20 cellular contexts compared by ENCODE assay signal in genomic region chr6:156599977-156600647, GRCh38.
DNase-seq lines count a peak whose midpoint lies in the region; ATAC-seq and TF ChIP-seq lines count a peak whose summit lies in the region.
"Had no signal": no experiment of that assay in that cellular context is flagged by ENCODE, and none has a peak within 500 bp of the region (broad histone marks: within the 10 kb centered on the region; RNA-seq: fewer than 3 reads in every experiment).

No MANE protein-coding gene starts in this region.

- peaks cover 0 to 3% of the 10 kb centered on the region in 2 donors for H3K4me1 ChIP-seq in left lung
- H3K4me1 ChIP-seq in aorta (ENCODE audit: control insufficient read depth in 1 of 2, insufficient read depth in 2 of 2, low read length in 2 of 2) = no peaks in the 10 kb centered on the region
- H3K4me1 ChIP-seq: pancreas, SJCRH30 had no signal

- WGBS in aorta, 2 donors = 46 to 65% methylated on average over 6 of the region's 6 CpGs

- TF ChIP-seq CTCF in left lung (IDR thresholded peaks at IDR 0.05) = no peak

- DNase-seq in activated naive CD4-positive, alpha-beta T cell treated with Interleukin-2 at 50 U/mL for 16 hours = no peak
- DNase-seq in left lung = no peak
- DNase-seq in skeletal muscle cell (ENCODE audit: low read depth) = peak; percentile 2
- no peak for DNase-seq in aorta
- DNase-seq in RKO (ENCODE audit: low spot score) = no peak
- DNase-seq in NCI-H2029 treated with DMSO at 0.1 percent for 48 hours (lab: John Stamatoyannopoulos, UW) = no peak
- no peak for DNase-seq in NCI-H1436 treated with DMSO at 0.1 percent for 48 hours (lab: John Stamatoyannopoulos, UW)
- DNase-seq: activated CD4-positive, alpha-beta T cell treated with anti-CD3 and anti-CD28 coated beads for 36 hours; activated CD8-positive, alpha-beta memory T cell treated with anti-CD3 and anti-CD28 coated beads, Interleukin-2, amount 50 U/mL, for 48 hours; brain microvascular endothelial cell; DMS 273 treated with DMSO at 0.1 percent for 48 hours; HFFc6; NCI-H446; pancreas; SJCRH30; T1000 had no signal

- intact Hi-C loops in left lung (cut with DNase I) = no loop called here
- intact Hi-C loops in aorta (cut with DNase I) = no loop called here

- H3K27ac ChIP-seq in left lung (peak overlapping the region in 1 of 2 donors; percentile 47), aorta (ENCODE audit: low read depth in 1 of 2, low read length in 2 of 2) (no peak overlapping the region)
- H3K27ac ChIP-seq: 22Rv1, BLaER1, brain microvascular endothelial cell, pancreas, SJCRH30 had no signal

- no peaks in the 10 kb centered on the region for H3K36me3 ChIP-seq in left lung
- H3K36me3 ChIP-seq in aorta (ENCODE audit: control insufficient read depth in 1 of 2, insufficient read depth in 2 of 2, low read length in 1 of 2) = no peaks in the 10 kb centered on the region
- H3K36me3 ChIP-seq: BLaER1, brain microvascular endothelial cell, pancreas, SJCRH30 had no signal

- peak overlapping the region; percentile 30 for H3K27ac Mint-ChIP-seq in activated naive CD4-positive, alpha-beta T cell treated with anti-CD3 and anti-CD28 coated beads, Interleukin-2, amount 50 U/mL, for 24 hours
- H3K27ac Mint-ChIP-seq: activated CD4-positive, alpha-beta T cell treated with anti-CD3 and anti-CD28 coated beads for 36 hours; HFFc6; stimulated activated naive CD8-positive, alpha-beta T cell treated with anti-CD3 and anti-CD28 coated beads, Interleukin-15, Interleukin-2, amounts not matched to agents 100 ng/mL and 50 ng/mL, for 24 hours had no signal

- no peak overlapping the region for H3K4me3 Mint-ChIP-seq in activated naive CD4-positive, alpha-beta T cell treated with anti-CD3 and anti-CD28 coated beads, Interleukin-2, amount 50 U/mL, for 24 hours
- H3K4me3 Mint-ChIP-seq: activated CD4-positive, alpha-beta T cell treated with anti-CD3 and anti-CD28 coated beads for 36 hours; HFFc6; stimulated activated naive CD8-positive, alpha-beta T cell treated with anti-CD3 and anti-CD28 coated beads, Interleukin-15, Interleukin-2, amounts not matched to agents 100 ng/mL and 50 ng/mL, for 24 hours had no signal

- no peaks in the 10 kb centered on the region for H3K36me3 Mint-ChIP-seq in activated naive CD4-positive, alpha-beta T cell treated with anti-CD3 and anti-CD28 coated beads, Interleukin-2, amount 50 U/mL, for 24 hours

- H3K4me1 Mint-ChIP-seq in activated naive CD4-positive, alpha-beta T cell treated with anti-CD3 and anti-CD28 coated beads, Interleukin-2, amount 50 U/mL, for 24 hours = no peaks in the 10 kb centered on the region
- H3K4me1 Mint-ChIP-seq: activated CD4-positive, alpha-beta T cell treated with anti-CD3 and anti-CD28 coated beads for 36 hours had no signal

- peaks cover 0 to 5% of the 10 kb centered on the region in 2 donors for H3K9me3 ChIP-seq in left lung
- peaks cover 4% of the 10 kb centered on the region for H3K9me3 ChIP-seq in aorta (ENCODE audit: control insufficient read depth, low read length)
- H3K9me3 ChIP-seq: pancreas, SJCRH30 had no signal

- ATAC-seq in left lung (peak; percentile 21), aorta (ENCODE audit: low FRiP score) (peak; percentile 62)
- ATAC-seq: activated CD4-positive, alpha-beta T cell treated with anti-CD3 and anti-CD28 coated beads for 36 hours had no signal

- H3K4me3 ChIP-seq in left lung (no peak overlapping the region), skeletal muscle cell (ENCODE audit: low read depth, low read length) (no peak overlapping the region), aorta (ENCODE audit: low read length in 2 of 2) (no peak overlapping the region)
- H3K4me3 ChIP-seq: BLaER1, pancreas, SJCRH30 had no signal

- no peaks in the 10 kb centered on the region for H3K9me3 Mint-ChIP-seq in activated naive CD4-positive, alpha-beta T cell treated with anti-CD3 and anti-CD28 coated beads, Interleukin-2, amount 50 U/mL, for 24 hours
- H3K9me3 Mint-ChIP-seq: HFFc6; stimulated activated naive CD8-positive, alpha-beta T cell treated with anti-CD3 and anti-CD28 coated beads, Interleukin-15, Interleukin-2, amounts not matched to agents 100 ng/mL and 50 ng/mL, for 24 hours had no signal

- H3K27me3 Mint-ChIP-seq in activated naive CD4-positive, alpha-beta T cell treated with anti-CD3 and anti-CD28 coated beads, Interleukin-2, amount 50 U/mL, for 24 hours = peaks cover 1% of the 10 kb centered on the region

- no peaks in the 10 kb centered on the region for H3K27me3 ChIP-seq in left lung
- H3K27me3 ChIP-seq in aorta (ENCODE audit: control insufficient read depth in 1 of 2, insufficient read depth in 2 of 2, low read length in 1 of 2) = no peaks in the 10 kb centered on the region
- H3K27me3 ChIP-seq: BLaER1, brain microvascular endothelial cell, pancreas, SJCRH30 had no signal
